In the genomic region with DNA sequence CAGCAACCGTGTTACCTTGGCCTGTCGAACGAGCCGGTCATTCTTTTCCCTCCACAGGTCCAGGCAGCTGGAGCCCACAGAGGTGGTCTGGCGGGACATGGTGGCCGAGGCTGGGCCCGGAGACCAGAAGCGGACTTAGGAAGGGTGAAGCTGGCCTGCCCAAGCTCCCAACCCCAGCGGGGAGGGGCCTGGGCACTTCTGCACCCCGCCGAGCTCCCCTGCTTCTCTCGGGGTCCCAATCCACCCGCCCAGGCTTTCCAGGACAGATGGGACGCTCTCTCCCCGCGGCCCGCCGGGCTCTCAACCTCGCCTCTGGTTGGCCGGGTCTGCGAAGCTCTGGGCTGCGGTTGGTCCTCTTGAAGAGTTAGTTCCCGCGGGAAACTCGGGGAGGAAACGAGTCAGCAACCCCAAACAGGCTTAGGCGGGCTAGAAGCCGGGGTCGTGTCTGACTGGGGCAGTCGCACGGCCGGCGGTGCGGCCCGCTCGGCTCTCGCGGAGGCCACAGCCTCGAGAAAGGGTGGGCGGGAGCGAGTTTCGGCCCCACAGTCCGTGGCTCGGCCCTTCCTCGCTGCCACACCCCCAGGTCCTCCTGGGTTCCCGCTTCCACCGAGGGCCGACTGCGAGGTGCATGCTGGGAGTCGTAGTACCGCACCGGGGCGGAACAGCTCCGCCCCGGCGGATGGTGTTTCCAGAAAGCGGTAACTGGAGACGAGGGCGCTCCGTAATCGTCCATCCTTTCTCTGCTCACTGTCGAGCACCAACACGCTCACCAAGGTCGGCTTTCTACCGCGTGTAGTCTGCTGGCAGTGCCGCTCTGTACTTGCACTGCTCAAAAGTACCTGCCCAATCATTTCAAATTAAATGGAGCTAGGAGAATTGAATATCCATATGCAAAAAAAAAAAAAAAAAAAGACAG, we compare ENCODE assay signal across 8 cellular contexts. TPM values are rescaled to one million over a fixed set of nuclear protein-coding genes. Genes with fewer than 3 reads are reported as not detected.
DNase-seq lines count a peak whose midpoint lies in the region; ATAC-seq lines count a peak whose summit lies in the region.

Gene FANCG (minus strand): TSS at position 517 of the 916 bp plus-strand sequence. CDS start 418 bp downstream, at position 99.

- H3K9ac ChIP-seq in endocrine pancreas (ENCODE audit: control insufficient read depth, insufficient read depth, low read length) (peak within 1 kb of the TSS; percentile 89), mesenchymal stem cell (ENCODE audit: low read length) (peak within 1 kb of the TSS; percentile 88)

- peak within 1 kb of the TSS; percentile 91 to 96 (median 93) for H3K4me3 Mint-ChIP-seq in CD8-positive, alpha-beta memory T cell

- H3K9me3 ChIP-seq in CD8-positive, alpha-beta memory T cell (ENCODE audit: low read length), result no peaks in the 10 kb centered on the region
- H3K9me3 ChIP-seq in endocrine pancreas (ENCODE audit: control insufficient read depth, low read length), result no peaks in the 10 kb centered on the region
- no peaks in the 10 kb centered on the region for H3K9me3 ChIP-seq in mesenchymal stem cell (ENCODE audit: control insufficient read depth, low read length)

- peak within 1 kb of the TSS; percentile 76 for H2BK15ac ChIP-seq in mesenchymal stem cell (ENCODE audit: low read depth, poor library complexity, severe bottlenecking)

- H4K91ac ChIP-seq in mesenchymal stem cell (ENCODE audit: low read length), result no peak within 1 kb of the TSS

- peak; percentile 67 to 84 (median 75) for DNase-seq in CD8-positive, alpha-beta memory T cell
- DNase-seq in HS-27A (ENCODE audit: low read depth) (peak; percentile 88), NOMO-1 (lab: John Stamatoyannopoulos, UW; ENCODE audit: unreplicated experiment in 2 of 2) (peak; percentile 96 to 97), mesenchymal stem cell (peak; percentile 94)
- DNase-seq in activated CD8-positive, alpha-beta memory T cell treated with anti-CD3 and anti-CD28 coated beads for 4 hours (ENCODE audit: low read depth in 2 of 2), result peak; percentile 58 to 66
- DNase-seq in stimulated activated CD8-positive, alpha-beta memory T cell treated with anti-CD3 and anti-CD28 coated beads, Interleukin-12 subunit alpha, Interleukin-12 subunit beta, amount 100 ng/mL, for 4 hours (ENCODE audit: low read depth), result peak; percentile 71

- H3K27ac Mint-ChIP-seq in CD8-positive, alpha-beta memory T cell, result peak within 1 kb of the TSS; percentile 57 to 95 (median 92)

- H3K4me3 ChIP-seq in CD8-positive, alpha-beta memory T cell (ENCODE audit: low read length), result peak within 1 kb of the TSS; percentile 83
- H3K4me3 ChIP-seq in endocrine pancreas (ENCODE audit: control insufficient read depth, insufficient read depth, low read length) (peak within 1 kb of the TSS; percentile 76), mesenchymal stem cell (ENCODE audit: insufficient read depth in 1 of 2, low read depth in 1 of 2, low read length in 2 of 2) (peak within 1 kb of the TSS; percentile 83 to 91)

- H3K4me1 ChIP-seq in CD8-positive, alpha-beta memory T cell (ENCODE audit: insufficient read depth, low read length), result peaks cover 10% of the 10 kb centered on the region
- peaks cover 3% of the 10 kb centered on the region for H3K4me1 ChIP-seq in endocrine pancreas (ENCODE audit: control insufficient read depth, insufficient read depth, low read length)
- H3K4me1 ChIP-seq in mesenchymal stem cell (ENCODE audit: control insufficient read depth, insufficient read depth, low read depth, low read length), result peaks cover 10% of the 10 kb centered on the region

- peak within 1 kb of the TSS; percentile 45 for H4K8ac ChIP-seq in mesenchymal stem cell (ENCODE audit: low read length)

- H3K36me3 Mint-ChIP-seq in CD8-positive, alpha-beta memory T cell, result peaks cover 0 to 14% (median 0%) of the 10 kb centered on the region in 3 donors

- no peak within 1 kb of the TSS for H3K23ac ChIP-seq in mesenchymal stem cell (ENCODE audit: low read length in 2 of 2)

- peak within 1 kb of the TSS in 1 of 2 experiments; percentile 73 for H3K4ac ChIP-seq in mesenchymal stem cell (ENCODE audit: low read depth in 1 of 2, low read length in 2 of 2)

- no peak within 1 kb of the TSS for H2BK120ac ChIP-seq in mesenchymal stem cell (ENCODE audit: low read depth, low read length)

- WGBS in mesenchymal stem cell, result under 1% methylated on average over 59 of the region's 67 CpGs

- no peak within 1 kb of the TSS for H2BK5ac ChIP-seq in mesenchymal stem cell (ENCODE audit: low read depth, low read length, poor library complexity, severe bottlenecking)

- H3K4me2 ChIP-seq in mesenchymal stem cell (ENCODE audit: low read length, poor library complexity, severe bottlenecking), result peak within 1 kb of the TSS; percentile 97

- no peaks in the 10 kb centered on the region for H3K27me3 ChIP-seq in CD8-positive, alpha-beta memory T cell (ENCODE audit: insufficient read depth, low read length, poor library complexity, severe bottlenecking)
- H3K27me3 ChIP-seq in endocrine pancreas (ENCODE audit: control insufficient read depth, insufficient read depth, low read length), result no peaks in the 10 kb centered on the region
- H3K27me3 ChIP-seq in mesenchymal stem cell (ENCODE audit: control insufficient read depth in 1 of 2, insufficient read depth in 1 of 2, low read length in 2 of 2), result no peaks in the 10 kb centered on the region

- peak within 1 kb of the TSS; percentile 99 for H2AFZ ChIP-seq in mesenchymal stem cell (ENCODE audit: low read depth, low read length)

- peak within 1 kb of the TSS in 1 of 2 experiments; percentile 79 for H3K14ac ChIP-seq in mesenchymal stem cell (ENCODE audit: low read length in 2 of 2)

- peak within 1 kb of the TSS in 1 of 2 experiments; percentile 63 for H3K18ac ChIP-seq in mesenchymal stem cell (ENCODE audit: low read depth in 1 of 2, low read length in 2 of 2)

- peaks cover 18 to 31% (median 22%) of the 10 kb centered on the region in 3 donors for H3K4me1 Mint-ChIP-seq in CD8-positive, alpha-beta memory T cell

- CTCF ChIA-PET in CD8-positive, alpha-beta memory T cell (lab: Charles Lee), result interaction anchor here (0.8 to 5.7 kb wide), 8 partner anchors 8 to 180 kb away, joined by 3 to 51 read pairs (median 6); partner anchors contain the start of genes ATOSB, PIGO and STOML2

- H3K9me3 Mint-ChIP-seq in CD8-positive, alpha-beta memory T cell, result no peaks in the 10 kb centered on the region

- H3K36me3 ChIP-seq in CD8-positive, alpha-beta memory T cell (ENCODE audit: insufficient read depth, low read length), result peaks cover 4% of the 10 kb centered on the region
- H3K36me3 ChIP-seq in endocrine pancreas (ENCODE audit: control insufficient read depth, insufficient read depth, low read length) (no peaks in the 10 kb centered on the region), mesenchymal stem cell (ENCODE audit: control insufficient read depth in 1 of 2, insufficient read depth in 2 of 2, low read depth in 1 of 2, low read length in 2 of 2) (peaks cover 18 to 27% of the 10 kb centered on the region in 2 experiments)

- H3K27me3 Mint-ChIP-seq in CD8-positive, alpha-beta memory T cell, result no peaks in the 10 kb centered on the region

- H3K27ac ChIP-seq in CD8-positive, alpha-beta memory T cell (ENCODE audit: low read depth, low read length), result peak within 1 kb of the TSS; percentile 71
- H3K27ac ChIP-seq in mesenchymal stem cell (ENCODE audit: low read length, poor library complexity, severe bottlenecking), result peak within 1 kb of the TSS; percentile 72

- peaks cover 33% of the 10 kb centered on the region for H3K79me1 ChIP-seq in mesenchymal stem cell (replicated peaks; ENCODE audit: low read length, poor library complexity, severe bottlenecking)

- peak; percentile 93 for ATAC-seq in GM19463 (IDR thresholded peaks at IDR 0.05; ENCODE audit: unreplicated experiment)

- H2AK5ac ChIP-seq in mesenchymal stem cell (ENCODE audit: low read length, severe bottlenecking), result no peak within 1 kb of the TSS

- H2BK12ac ChIP-seq in mesenchymal stem cell (ENCODE audit: low read length in 2 of 2), result no peak within 1 kb of the TSS

- POLR2A ChIA-PET in CD8-positive, alpha-beta memory T cell (lab: Charles Lee), result interaction anchor here (0.6 to 3.4 kb wide), 10 partner anchors 7 to 1947 kb away, joined by 3 to 31 read pairs (median 4); partner anchors contain the start of genes ATOSB, PIGO, STOML2 and VCP

RNA-seq across cellular contexts. Expression of gene FANCG, which starts in this region (rescaled TPM):
- 10 to 100 TPM; 90.6 to 95.4 TPM for total RNA-seq in CD8-positive, alpha-beta memory T cell
- polyA plus RNA-seq in CD8-positive, alpha-beta memory T cell, result 10.0 TPM
- 5.8 TPM for polyA plus RNA-seq in mesenchymal stem cell (2013, experiment 1 of 2)
- 6.7 TPM for polyA plus RNA-seq in mesenchymal stem cell (2013, experiment 2 of 2)

Comparison
In these comparisons a context has a peak if more than half of its experiments do, and no peak if none do; other contexts are left out.
1. Peak in every context shown above with its lines: DNase-seq, ATAC-seq, H3K4me3 ChIP-seq and H3K27ac ChIP-seq.